20 cellular contexts compared by ENCODE assay signal in genomic region chr17:20304961-20305360, GRCh38.
DNase-seq lines count a peak whose midpoint lies in the region; ATAC-seq, FAIRE-seq and TF ChIP-seq lines count a peak whose summit lies in the region.
"Had no signal": no experiment of that assay in that cellular context is flagged by ENCODE, and none has a peak within 500 bp of the region (broad histone marks: within the 10 kb centered on the region; RNA-seq: fewer than 3 reads in every experiment).

No MANE protein-coding gene starts in this region.

- WGBS in esophagus muscularis mucosa, result 97% methylated on average over 5 of the region's 5 CpGs

- H3K9me3 ChIP-seq in esophagus muscularis mucosa, result peaks cover 0 to 23% (median 17%) of the 10 kb centered on the region in 4 donors

- TF ChIP-seq EP300 in esophagus muscularis mucosa (IDR thresholded peaks at IDR 0.05), result no peak

- intact Hi-C loops in esophagus muscularis mucosa (cut with DNase I), result no loop called here

- no peak overlapping the region for H3K27ac ChIP-seq in esophagus muscularis mucosa (replicated peaks in 1 of 4)
- H3K27ac ChIP-seq: 22Rv1, BLaER1, C4-2B, GM23248 had no signal

- FAIRE-seq in HTR-8/SVneo (lab: Jason Lieb, UNC), result peak; percentile 65
- FAIRE-seq: G401.6, GM12892, H1 had no signal

- no peak for TF ChIP-seq POLR2A in esophagus muscularis mucosa (IDR thresholded peaks at IDR 0.05; ENCODE audit: low read depth)

- H3K4me1 ChIP-seq in esophagus muscularis mucosa, result no peaks in the 10 kb centered on the region
- H3K4me1 ChIP-seq: Caco-2 had no signal

- DNase-seq in HTR-8/SVneo (ENCODE audit: insufficient read length, low spot score) (no peak), MV-4-11 (lab: John Stamatoyannopoulos, UW) (peak; percentile 29), esophagus muscularis mucosa (ENCODE audit: extremely low spot score) (peak; percentile 21)
- DNase-seq in activated CD8-positive, alpha-beta memory T cell treated with anti-CD3 and anti-CD28 coated beads, Interleukin-2, amount 50 U/mL, for 4 hours, result no peak
- DNase-seq: Caco-2; CD4-positive, CD25-positive, alpha-beta regulatory T cell; CD8-positive, alpha-beta T cell; DMS153; DND-41; GM23248; H7; HCEC 1CT had no signal

- H3K36me3 ChIP-seq in esophagus muscularis mucosa, result peaks cover 0 to 11% (median 8%) of the 10 kb centered on the region in 4 donors

- TF ChIP-seq CTCF in esophagus muscularis mucosa (IDR thresholded peaks at IDR 0.05), result no peak

- no peak overlapping the region for H3K4me3 ChIP-seq in esophagus muscularis mucosa
- H3K4me3 ChIP-seq: BLaER1, GM23248 had no signal

- H3K27me3 ChIP-seq in esophagus muscularis mucosa, result no peaks in the 10 kb centered on the region
- H3K27me3 ChIP-seq: BLaER1 had no signal

- ATAC-seq in GM18873 (IDR thresholded peaks at IDR 0.05; ENCODE audit: low FRiP score, unreplicated experiment) (no peak), HG03460 (IDR thresholded peaks at IDR 0.05; ENCODE audit: unreplicated experiment) (no peak)
- ATAC-seq: CD8-positive, alpha-beta T cell had no signal

Comparison
In these comparisons a context has a peak if more than half of its experiments do, and no peak if none do; other contexts are left out.
1. DNase-seq: peak in MV-4-11 (single experiment) and esophagus muscularis mucosa (single experiment); none in HTR-8/SVneo (single experiment) and activated CD8-positive, alpha-beta memory T cell treated with anti-CD3 and anti-CD28 coated beads, Interleukin-2, amount 50 U/mL, for 4 hours (single experiment).